26 cellular contexts compared by ENCODE assay signal in genomic region chr12:53191885-53192530, GRCh38. TPM values are rescaled to one million over a fixed set of nuclear protein-coding genes. Genes with fewer than 3 reads are reported as not detected.
DNase-seq lines count a peak whose midpoint lies in the region; ATAC-seq and TF ChIP-seq lines count a peak whose summit lies in the region.
"Had no signal": no experiment of that assay in that cellular context is flagged by ENCODE, and none has a peak within 500 bp of the region (broad histone marks: within the 10 kb centered on the region; RNA-seq: fewer than 3 reads in every experiment).

No MANE protein-coding gene starts in this region.

- BruUV-seq in MCF 10A (replicated peaks; lab: Mats Ljungman, UMichigan) (no TSS peak), mammary epithelial cell (replicated peaks; lab: Mats Ljungman, UMichigan) (no TSS peak)

- no peak overlapping the region for H2AFZ ChIP-seq in mammary epithelial cell (ENCODE audit: low read depth, low read length)

- no peak overlapping the region for H3K4me2 ChIP-seq in mammary epithelial cell (ENCODE audit: insufficient read depth, low read depth, low read length)
- H3K4me2 ChIP-seq: SK-N-SH had no signal

- H3K27me3 ChIP-seq in mammary epithelial cell (ENCODE audit: insufficient read depth, low read length) (no peaks in the 10 kb centered on the region), aorta (ENCODE audit: control insufficient read depth in 1 of 2, insufficient read depth in 2 of 2, low read length in 1 of 2) (no peaks in the 10 kb centered on the region)
- H3K27me3 ChIP-seq: body of pancreas, heart left ventricle, right lobe of liver had no signal

- H3K36me3 Mint-ChIP-seq in MCF 10A (ENCODE audit: insufficient read depth, unreplicated experiment), result peaks cover 32% of the 10 kb centered on the region
- peaks cover 14% of the 10 kb centered on the region for H3K36me3 Mint-ChIP-seq in T-helper 17 cell (ENCODE audit: low read depth)
- peaks cover 9 to 68% (median 27%) of the 10 kb centered on the region in 3 donors for H3K36me3 Mint-ChIP-seq in immature natural killer cell

- H3K4me3 Mint-ChIP-seq in MCF 10A (ENCODE audit: unreplicated experiment) (no peak overlapping the region), T-helper 17 cell (no peak overlapping the region), immature natural killer cell (no peak overlapping the region)
- H3K4me3 Mint-ChIP-seq: nephron; stimulated activated naive CD8-positive, alpha-beta T cell treated with anti-CD3 and anti-CD28 coated beads, Interleukin-15, Interleukin-2, amounts not matched to agents 100 ng/mL and 50 ng/mL, for 24 hours had no signal

- DNase-seq in MCF 10A (ENCODE audit: unreplicated experiment), result no peak
- DNase-seq in mammary epithelial cell, result no peak
- DNase-seq in T-helper 17 cell, result no peak
- DNase-seq in immature natural killer cell, result no peak
- DNase-seq in aorta, result peak in 1 of 2 donors; percentile 42
- DNase-seq: body of pancreas; CD4-positive, CD25-positive, alpha-beta regulatory T cell; effector CD4-positive, alpha-beta T cell; foreskin fibroblast; heart left ventricle; left colon; NCI-H1092; NCI-H187 treated with DMSO at 0.1 percent for 48 hours; NCI-H2227 treated with DMSO at 0.1 percent for 48 hours; NCI-H69; RPMI8226; SK-N-SH; stimulated activated CD4-positive, alpha-beta T cell treated with anti-CD3 and anti-CD28 coated beads, Interleukin-12 subunit alpha, Interleukin-12 subunit beta, amount 100 ng/mL, for 4 hours; stimulated activated CD4-positive, alpha-beta T cell treated with anti-CD3 and anti-CD28 coated beads, Interleukin-4, amount 100 ng/mL, for 24 hours; WERI-Rb-1 had no signal

- H3K4me1 ChIP-seq in mammary epithelial cell (ENCODE audit: insufficient read depth, low read length), result peaks cover 17% of the 10 kb centered on the region
- H3K4me1 ChIP-seq in aorta (ENCODE audit: control insufficient read depth in 1 of 2, insufficient read depth in 2 of 2, low read length in 2 of 2), result no peaks in the 10 kb centered on the region
- H3K4me1 ChIP-seq: HAP-1 had no signal

- ATAC-seq in T-helper 17 cell (no peak), aorta (ENCODE audit: low FRiP score) (peak; percentile 8), GM19455 (IDR thresholded peaks at IDR 0.05; ENCODE audit: unreplicated experiment) (no peak), HG03432 (IDR thresholded peaks at IDR 0.05; ENCODE audit: unreplicated experiment) (no peak)
- ATAC-seq: body of pancreas, heart left ventricle, right lobe of liver had no signal

- H3K27me3 Mint-ChIP-seq in MCF 10A (ENCODE audit: insufficient read depth, unreplicated experiment) (no peaks in the 10 kb centered on the region), T-helper 17 cell (no peaks in the 10 kb centered on the region), immature natural killer cell (ENCODE audit: low read depth in 3 of 3) (peaks cover 0 to 3% (median under 1%) of the 10 kb centered on the region in 3 donors)
- H3K27me3 Mint-ChIP-seq: CD4-positive, CD25-positive, alpha-beta regulatory T cell; stimulated activated naive CD8-positive, alpha-beta T cell treated with anti-CD3 and anti-CD28 coated beads, Interleukin-15, Interleukin-2, amounts not matched to agents 100 ng/mL and 50 ng/mL, for 24 hours had no signal

- intact Hi-C loops in MCF 10A (cut with micrococcal nuclease) (loop anchor here (2.0 kb wide), 1 partner anchor 125 kb away; no protein-coding TSS in a partner anchor), mammary epithelial cell (cut with micrococcal nuclease) (no loop called here), aorta (cut with DNase I) (loop anchor here in 1 of 2 donors (5.0 kb wide), 1 partner anchor 35 kb away; no protein-coding TSS in a partner anchor)

- H3K4me1 Mint-ChIP-seq in MCF 10A (ENCODE audit: insufficient read depth, unreplicated experiment), result peaks cover 20% of the 10 kb centered on the region
- H3K4me1 Mint-ChIP-seq in T-helper 17 cell, result peaks cover 22% of the 10 kb centered on the region
- peaks cover 12 to 16% of the 10 kb centered on the region in 2 donors for H3K4me1 Mint-ChIP-seq in immature natural killer cell
- H3K4me1 Mint-ChIP-seq: nephron had no signal

- dilution Hi-C loops in mammary epithelial cell (cut with HindIII; ENCODE audit: low sequenced_read_pairs), result loop anchor here (5.0 to 10.0 kb wide), 3 partner anchors 53 to 90 kb away; partner anchors contain the start of genes ESPL1 and SOAT2

- in situ Hi-C loops in mammary epithelial cell (cut with MboI; ENCODE audit: low sequenced_read_pairs in 2 of 2), result no loop called here

- 100% methylated on average over 14 of the region's 14 CpGs for WGBS in mammary epithelial cell (ENCODE audit: low coverage, missing lambda C conversion rate)
- 82 to 84% methylated on average over 14 of the region's 14 CpGs for WGBS in aorta, 2 donors

- CTCF ChIA-PET in MCF 10A (lab: Yijun Ruan, JAX) (interaction anchor here (0.6 to 1.1 kb wide), 3 partner anchors 59 to 124 kb away, joined by 3 read pairs; a partner anchor contains a TSS), mammary epithelial cell (lab: Charles Lee; ENCODE audit: low non-redundant PET) (no interaction called here)

- H4K20me1 ChIP-seq in mammary epithelial cell (ENCODE audit: insufficient read depth, low read length), result no peaks in the 10 kb centered on the region

- H3K9me3 ChIP-seq in mammary epithelial cell (replicated peaks; ENCODE audit: insufficient read depth, low read length), result no peaks in the 10 kb centered on the region
- no peaks in the 10 kb centered on the region for H3K9me3 ChIP-seq in T-helper 17 cell (ENCODE audit: control insufficient read depth, low read length, poor library complexity, severe bottlenecking)
- no peaks in the 10 kb centered on the region for H3K9me3 ChIP-seq in aorta (ENCODE audit: control insufficient read depth, low read length)
- H3K9me3 ChIP-seq: body of pancreas, HAP-1, heart left ventricle, right lobe of liver, SK-N-SH had no signal

- H3K27ac Mint-ChIP-seq in MCF 10A (ENCODE audit: low read depth, unreplicated experiment) (peak overlapping the region; percentile 54), T-helper 17 cell (peak overlapping the region; percentile 24), immature natural killer cell (peak overlapping the region in 4 of 6 donors; percentile 3 to 58 (median 30))
- H3K27ac Mint-ChIP-seq: CD4-positive, CD25-positive, alpha-beta regulatory T cell; nephron; stimulated activated naive CD8-positive, alpha-beta T cell treated with anti-CD3 and anti-CD28 coated beads, Interleukin-15, Interleukin-2, amounts not matched to agents 100 ng/mL and 50 ng/mL, for 24 hours had no signal

- no peak for TF ChIP-seq CTCF in MCF 10A (IDR thresholded peaks at IDR 0.05; ENCODE audit: unreplicated experiment)
- TF ChIP-seq CTCF in mammary epithelial cell (conservative IDR thresholded peaks at IDR 0.05 in 1 of 2, IDR thresholded peaks at IDR 0.05 in 1 of 2; ENCODE audit: extremely low read depth in 1 of 2, insufficient read depth in 1 of 2, low read depth in 1 of 2, low read length in 2 of 2), result no peak

- H3K4me3 ChIP-seq in mammary epithelial cell (replicated peaks in 1 of 3; ENCODE audit: insufficient read depth in 1 of 3, low read depth in 2 of 3, low read length in 3 of 3) (no peak overlapping the region), aorta (ENCODE audit: low read length in 2 of 2) (no peak overlapping the region)
- H3K4me3 ChIP-seq: body of pancreas, HAP-1, heart left ventricle, right lobe of liver had no signal

- POLR2A ChIA-PET in MCF 10A (lab: Yijun Ruan, JAX), result interaction anchor here (0.6 to 1.6 kb wide), 2 partner anchors 11 to 66 kb away, joined by 3 to 4 read pairs; no protein-coding TSS in a partner anchor

- H3K27ac ChIP-seq in mammary epithelial cell (ENCODE audit: insufficient read depth, low read depth, low read length) (no peak overlapping the region), aorta (ENCODE audit: low read depth in 1 of 2, low read length in 2 of 2) (no peak overlapping the region)
- H3K27ac ChIP-seq: body of pancreas, heart left ventricle, right lobe of liver, WERI-Rb-1 had no signal

- no peaks in the 10 kb centered on the region for H3K79me2 ChIP-seq in mammary epithelial cell (ENCODE audit: insufficient read depth, low read length)

- H3K36me3 ChIP-seq in mammary epithelial cell (ENCODE audit: insufficient read depth, low read length) (peaks cover 4% of the 10 kb centered on the region), aorta (ENCODE audit: control insufficient read depth in 1 of 2, insufficient read depth in 2 of 2, low read length in 1 of 2) (peaks cover 0 to 8% of the 10 kb centered on the region in 2 donors)

- no peaks in the 10 kb centered on the region for H3K9me3 Mint-ChIP-seq in MCF 10A (ENCODE audit: unreplicated experiment)
- no peaks in the 10 kb centered on the region for H3K9me3 Mint-ChIP-seq in immature natural killer cell
- H3K9me3 Mint-ChIP-seq: CD4-positive, CD25-positive, alpha-beta regulatory T cell; nephron; stimulated activated naive CD8-positive, alpha-beta T cell treated with anti-CD3 and anti-CD28 coated beads, Interleukin-15, Interleukin-2, amounts not matched to agents 100 ng/mL and 50 ng/mL, for 24 hours had no signal

- no peak overlapping the region for H3K9ac ChIP-seq in mammary epithelial cell (ENCODE audit: insufficient read depth, low read length)
- H3K9ac ChIP-seq: SK-N-SH had no signal

RNA-seq across cellular contexts. Expression of gene CSAD, which starts 11.3 kb away (rescaled TPM):
- total RNA-seq in MCF 10A (2022) (22.7 and 30.8 TPM in 2 replicates), mammary epithelial cell (10 to 100 TPM; 10.2 to 22.1 TPM), T-helper 17 cell (10 to 100 TPM; 57.2 to 61.0 TPM), aorta (10 to 100 TPM; 52.7 to 74.4 TPM)
- polyA plus RNA-seq in mammary epithelial cell (7.8 TPM), immature natural killer cell (1 to 10 TPM in 2 of 3 donors, under 1 TPM in 1; 0.85 to 3.8 (median 2.6) TPM), aorta (100 to 1,000 TPM in 1 of 2 donors, 1 to 10 TPM in 1; 5.0 to 118 TPM)
- polyA minus RNA-seq in mammary epithelial cell, result 12.7 TPM

RNA-seq across cellular contexts. Expression of gene ZNF740, which starts 11.5 kb away (rescaled TPM):
- total RNA-seq in MCF 10A (2022) (34.9 and 36.2 TPM in 2 replicates), mammary epithelial cell (10 to 100 TPM; 10.0 to 30.9 TPM), T-helper 17 cell (10 to 100 TPM; 24.3 to 34.6 TPM), aorta (10 to 100 TPM; 34.0 to 46.3 TPM)
- polyA plus RNA-seq in mammary epithelial cell (5.9 TPM), immature natural killer cell (1 to 10 TPM; 2.0 to 5.1 (median 2.6) TPM), aorta (10 to 100 TPM in 1 of 2 donors, 1 to 10 TPM in 1; 4.1 to 15.7 TPM)
- polyA minus RNA-seq in mammary epithelial cell, result 33.1 TPM

RNA-seq across cellular contexts. Expression of gene ITGB7, which starts 15.0 kb away (rescaled TPM):
- total RNA-seq in MCF 10A (2022) (1.0 and 1.1 TPM in 2 replicates), mammary epithelial cell (1 to 10 TPM; 1.8 to 3.5 TPM), T-helper 17 cell (100 to 1,000 TPM; 306 to 367 TPM), aorta (1 to 10 TPM; 3.2 to 5.8 TPM)
- polyA plus RNA-seq in mammary epithelial cell (0.33 TPM), immature natural killer cell (100 to 1,000 TPM; 289 to 390 (median 389) TPM), aorta (1 to 10 TPM; 1.4 to 4.9 TPM)
- 7.1 TPM for polyA minus RNA-seq in mammary epithelial cell

RNA-seq across cellular contexts. Expression of gene RARG, which starts 40.0 kb away (rescaled TPM):
- total RNA-seq in MCF 10A (2022) (30.9 and 43.7 TPM in 2 replicates), mammary epithelial cell (10 to 100 TPM; 33.5 to 79.0 TPM), T-helper 17 cell (10 to 100 TPM; 57.6 to 57.8 TPM), aorta (10 to 100 TPM; 32.7 to 63.9 TPM)
- polyA plus RNA-seq in mammary epithelial cell (36.3 TPM), immature natural killer cell (10 to 100 TPM in 1 of 3 donors, 1 to 10 TPM in 2; 2.9 to 10.1 (median 4.7) TPM), aorta (10 to 100 TPM; 14.5 to 35.6 TPM)
- polyA minus RNA-seq in mammary epithelial cell, result 56.8 TPM

Comparison
In these comparisons a context has a peak if more than half of its experiments do, and no peak if none do; other contexts are left out.
1. RNA of gene ITGB7, which starts 15.0 kb away (total RNA-seq): 306 to 367 TPM in T-helper 17 cell; 3.2 to 5.8 TPM in aorta, 1.8 to 3.5 TPM in mammary epithelial cell and 1.0 to 1.1 TPM in MCF 10A; every median in the first group is over 10 times any median in the second.
2. Peak in every context shown above with its lines, with median percentiles within 50 percentile points of each other: H3K27ac Mint-ChIP-seq.